Comparison of ENCODE assay signal across 18 cellular contexts in the genomic region with DNA sequence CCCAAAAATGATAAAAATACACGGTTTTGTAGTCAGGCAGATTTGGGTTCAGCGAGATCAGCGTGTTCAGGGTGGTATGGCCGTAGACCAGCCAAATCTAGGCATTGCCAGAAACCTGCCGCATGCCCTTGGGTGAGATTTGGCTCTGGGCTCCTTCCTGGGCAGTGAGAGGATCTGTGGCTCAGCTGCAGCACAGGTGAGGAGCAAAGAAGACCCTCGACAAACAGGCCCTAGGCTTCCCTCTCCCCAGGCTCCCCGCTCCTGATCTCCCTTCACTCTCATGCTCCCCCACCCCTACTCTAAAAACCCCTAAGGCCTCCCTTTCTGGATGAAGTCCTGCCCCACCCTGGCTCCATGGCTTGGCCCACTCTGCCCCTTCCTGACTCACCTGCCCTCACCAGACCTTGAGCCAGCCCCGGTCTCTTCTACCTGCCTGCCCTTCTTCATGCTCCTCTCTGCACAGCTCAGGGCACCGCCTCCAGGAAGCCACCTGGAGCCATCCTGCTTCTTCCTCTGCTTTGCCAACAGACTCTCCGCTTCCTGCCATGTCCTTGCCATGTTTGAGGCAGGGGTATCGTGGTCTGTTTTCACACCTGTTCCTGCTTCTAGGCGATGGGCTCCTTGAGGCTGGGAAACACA.
"Had no signal": no experiment of that assay in that cellular context is flagged by ENCODE, and none has a peak within 500 bp of the region (broad histone marks: within the 10 kb centered on the region; RNA-seq: fewer than 3 reads in every experiment).

No MANE protein-coding gene starts in this region.

- H3K4me2 ChIP-seq: smooth muscle cell had no signal

- H3K4me3 Mint-ChIP-seq: activated CD4-positive, alpha-beta T cell treated with anti-CD3 and anti-CD28 coated beads, Interleukin-2, amount 10 ng/mL, durations not matched to agents 7 days and 5 days; activated naive CD8-positive, alpha-beta T cell treated with anti-CD3 and anti-CD28 coated beads for 36 hours; neural crest cell; stimulated activated naive B cell treated with anti-CD40 and anti-IgM and Interleukin-4, amounts not matched to agents 10 μg/mL and 1 μg/mL and 100 μg/mL, for 72 hours; type B pancreatic cell had no signal

- H3K36me3 Mint-ChIP-seq: activated naive CD8-positive, alpha-beta T cell treated with anti-CD3 and anti-CD28 coated beads for 36 hours; type B pancreatic cell had no signal

- H3K27me3 Mint-ChIP-seq: stimulated activated naive B cell treated with anti-CD40 and anti-IgM and Interleukin-4, amounts not matched to agents 10 μg/mL and 1 μg/mL and 100 μg/mL, for 72 hours had no signal

- H3K27ac ChIP-seq: breast epithelium, gastrocnemius medialis, parathyroid adenoma, suprapubic skin had no signal

- ATAC-seq: gastrocnemius medialis; left ventricle myocardium superior; stimulated activated naive B cell treated with anti-CD40 and anti-IgM and Interleukin-4, amounts not matched to agents 10 μg/mL and 1 μg/mL and 100 μg/mL, for 72 hours had no signal

- H3K36me3 ChIP-seq: breast epithelium, gastrocnemius medialis, suprapubic skin had no signal

- H3K27ac Mint-ChIP-seq: activated CD4-positive, alpha-beta T cell treated with anti-CD3 and anti-CD28 coated beads, Interleukin-2, amount 10 ng/mL, durations not matched to agents 7 days and 5 days; activated naive CD8-positive, alpha-beta T cell treated with anti-CD3 and anti-CD28 coated beads for 36 hours; stimulated activated naive B cell treated with anti-CD40 and anti-IgM and Interleukin-4, amounts not matched to agents 10 μg/mL and 1 μg/mL and 100 μg/mL, for 72 hours; type B pancreatic cell had no signal

- H3K9me3 Mint-ChIP-seq: activated CD4-positive, alpha-beta T cell treated with anti-CD3 and anti-CD28 coated beads, Interleukin-2, amount 10 ng/mL, durations not matched to agents 7 days and 5 days; stimulated activated naive B cell treated with anti-CD40 and anti-IgM and Interleukin-4, amounts not matched to agents 10 μg/mL and 1 μg/mL and 100 μg/mL, for 72 hours; type B pancreatic cell had no signal

- H3K27me3 ChIP-seq: breast epithelium, gastrocnemius medialis, suprapubic skin had no signal

- H2AFZ ChIP-seq: parathyroid adenoma had no signal

- H3K4me1 ChIP-seq: breast epithelium, gastrocnemius medialis, parathyroid adenoma, suprapubic skin had no signal

- H3K4me1 Mint-ChIP-seq: activated CD4-positive, alpha-beta T cell treated with anti-CD3 and anti-CD28 coated beads, Interleukin-2, amount 10 ng/mL, durations not matched to agents 7 days and 5 days; activated naive CD8-positive, alpha-beta T cell treated with anti-CD3 and anti-CD28 coated beads for 36 hours had no signal

- H3K4me3 ChIP-seq: breast epithelium, gastrocnemius medialis, smooth muscle cell, suprapubic skin had no signal

- H3K9me3 ChIP-seq: breast epithelium, gastrocnemius medialis, suprapubic skin had no signal

- H3K79me2 ChIP-seq: parathyroid adenoma had no signal

- DNase-seq: activated CD4-positive, alpha-beta T cell treated with anti-CD3 and anti-CD28 coated beads, Interleukin-2, amount 10 ng/mL, durations not matched to agents 7 days and 5 days; activated CD4-positive, CD25-positive, alpha-beta regulatory T cell; activated gamma-delta T cell; activated naive CD8-positive, alpha-beta T cell treated with anti-CD3 and anti-CD28 coated beads for 36 hours; activated T-cell treated with anti-CD3 and anti-CD28 coated beads, Interleukin-2, amount 50 U/mL, for 1 hour; anterior cingulate cortex; gastrocnemius medialis; kidney; left ventricle myocardium superior; mesendoderm; stimulated activated naive B cell treated with anti-CD40 and anti-IgM and Interleukin-4, amounts not matched to agents 10 μg/mL and 1 μg/mL and 100 μg/mL, for 72 hours; T-helper 2 cell had no signal
